8 cellular contexts compared by ENCODE assay signal in genomic region chr22:37472418-37473006, GRCh38. TPM values are rescaled to one million over a fixed set of nuclear protein-coding genes. Genes with fewer than 3 reads are reported as not detected.
DNase-seq lines count a peak whose midpoint lies in the region; TF ChIP-seq lines count a peak whose summit lies in the region.

No MANE protein-coding gene starts in this region.

- H3K9me3 ChIP-seq in osteoblast (ENCODE audit: low read depth, low read length) = no peaks in the 10 kb centered on the region
- no peaks in the 10 kb centered on the region for H3K9me3 ChIP-seq in ascending aorta

- no peaks in the 10 kb centered on the region for H4K20me1 ChIP-seq in osteoblast (ENCODE audit: insufficient read depth, low read length)

- no peak overlapping the region for H3K4me3 ChIP-seq in AG04449 (ENCODE audit: low read depth, low read length)
- no peak overlapping the region for H3K4me3 ChIP-seq in osteoblast (ENCODE audit: insufficient read depth, low read length)
- no peak overlapping the region for H3K4me3 ChIP-seq in ascending aorta

- intact Hi-C loops in ascending aorta (cut with DNase I) = no loop called here

- peaks cover 57% of the 10 kb centered on the region for H3K27me3 ChIP-seq in osteoblast (ENCODE audit: insufficient read depth, low read length)
- no peaks in the 10 kb centered on the region for H3K27me3 ChIP-seq in ascending aorta

- POLR2A ChIA-PET in AG04449 (lab: Yijun Ruan, JAX) = no interaction called here

- CTCF ChIA-PET in AG04449 (lab: Yijun Ruan, JAX) = interaction anchor here (0.6 to 4.9 kb wide), 30 partner anchors 9 to 232 kb away, joined by 3 to 36 read pairs (median 4); partner anchors contain the start of gene MFNG

- H3K79me2 ChIP-seq in osteoblast (ENCODE audit: insufficient read depth, low read length) = no peaks in the 10 kb centered on the region

- DNase-seq in AG04449 (ENCODE audit: low read depth, low spot score) (no peak), GM19238 (ENCODE audit: insufficient read length, low spot score) (peak; percentile 41), SW480 (ENCODE audit: low spot score) (peak; percentile 49), cerebellar cortex (ENCODE audit: low spot score) (peak; percentile 25), osteoblast (ENCODE audit: insufficient read length, low spot score, missing footprints) (no peak), ecto neural progenitor cell (ENCODE audit: low spot score) (no peak), ascending aorta (ENCODE audit: low spot score in 2 of 2) (no peak)
- DNase-seq in activated CD4-positive, CD25-positive, alpha-beta regulatory T cell treated with anti-CD3 and anti-CD28 coated beads, Interleukin-2, amount 50 U/mL, for 72 hours = no peak

- H3K4me2 ChIP-seq in osteoblast (ENCODE audit: insufficient read depth, low read length) = no peak overlapping the region

- no peak overlapping the region for H3K27ac ChIP-seq in osteoblast (ENCODE audit: low read depth, low read length)
- H3K27ac ChIP-seq in ascending aorta = no peak overlapping the region

- no peak overlapping the region for H2AFZ ChIP-seq in osteoblast (ENCODE audit: low read length)

- H3K4me1 ChIP-seq in osteoblast (ENCODE audit: insufficient read depth, low read length) (peaks cover 4% of the 10 kb centered on the region), ascending aorta (no peaks in the 10 kb centered on the region)

- TF ChIP-seq CTCF in AG04449 (IDR thresholded peaks at IDR 0.05; ENCODE audit: insufficient read depth, low read length, missing control alignments) = peak; percentile 61
- TF ChIP-seq CTCF in osteoblast (IDR thresholded peaks at IDR 0.05; ENCODE audit: extremely low read depth, low read depth, low read length) = peak; percentile 66
- peak in 1 of 3 experiments; percentile 13 for TF ChIP-seq CTCF in ascending aorta (IDR thresholded peaks at IDR 0.05)

- H3K36me3 ChIP-seq in osteoblast (ENCODE audit: insufficient read depth, low read length) (no peaks in the 10 kb centered on the region), ascending aorta (no peaks in the 10 kb centered on the region)

RNA-seq across cellular contexts. Expression of gene MFNG, which starts 13.7 kb away (rescaled TPM):
- 0.29 and 0.72 TPM in 2 replicates for total RNA-seq in osteoblast
- 101 TPM for total RNA-seq in ascending aorta

RNA-seq across cellular contexts. Expression of gene ELFN2, which starts 45.2 kb away (rescaled TPM):
- under 0.01 and 0.29 TPM in 2 replicates for total RNA-seq in osteoblast
- total RNA-seq in ascending aorta = not detected

RNA-seq across cellular contexts. Expression of gene CARD10, which starts 46.7 kb away (rescaled TPM):
- total RNA-seq in osteoblast (11.9 and 12.7 TPM in 2 replicates), ascending aorta (21.0 TPM)

Comparison
In these comparisons a context has a peak if more than half of its experiments do, and no peak if none do; other contexts are left out.
1. DNase-seq: peak in GM19238 (single experiment), SW480 (single experiment) and cerebellar cortex (single experiment); none in AG04449 (single experiment), osteoblast (single experiment), activated CD4-positive, CD25-positive, alpha-beta regulatory T cell treated with anti-CD3 and anti-CD28 coated beads, Interleukin-2, amount 50 U/mL, for 72 hours (single experiment), ecto neural progenitor cell (single experiment) and ascending aorta (0 of 2).
2. RNA of gene MFNG, which starts 13.7 kb away (total RNA-seq): 101 TPM in ascending aorta (single experiment); 0.29 to 0.72 TPM in osteoblast; every median in the first group is over 10 times any median in the second.